Comparison of ENCODE assay signal across 1 cellular context in the genomic region with DNA sequence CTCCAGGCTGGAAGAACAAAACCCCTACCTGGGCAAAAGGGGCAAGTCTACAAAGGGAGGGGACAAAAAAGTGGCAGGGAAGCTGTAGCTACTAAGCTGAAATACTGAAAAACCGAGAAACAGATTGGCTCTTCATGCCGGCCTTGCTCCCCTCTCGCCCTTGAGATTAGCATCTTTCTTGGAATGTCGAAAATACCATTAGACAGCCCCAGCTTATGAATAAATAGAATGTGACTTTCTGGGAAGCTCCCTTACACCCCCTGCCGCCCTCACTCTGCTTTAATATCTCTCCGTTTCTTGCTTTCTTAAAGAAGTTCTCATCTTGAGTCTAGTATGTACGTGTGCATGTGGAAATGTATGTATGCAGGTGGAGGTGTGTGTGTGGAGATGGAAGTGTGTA.
TF ChIP-seq lines count a peak whose summit lies in the region.

No MANE protein-coding gene starts in this region.

TF ChIP-seq in K562, 482 proteins besides CTCF, POLR2A, EP300 and RAD21:
- no peak for TF ChIP-seq HLTF (IDR thresholded peaks at IDR 0.05)
- 0 out of 2 replicates have a peak, but pooled peaks have one; percentile 58 for TF ChIP-seq ZNF589 (CRISPR knock-in tag; IDR thresholded peaks at IDR 0.05; ENCODE audit: low read depth)
TF ChIP-seq in K562: peak in this region for 1.
